In the genomic region with DNA sequence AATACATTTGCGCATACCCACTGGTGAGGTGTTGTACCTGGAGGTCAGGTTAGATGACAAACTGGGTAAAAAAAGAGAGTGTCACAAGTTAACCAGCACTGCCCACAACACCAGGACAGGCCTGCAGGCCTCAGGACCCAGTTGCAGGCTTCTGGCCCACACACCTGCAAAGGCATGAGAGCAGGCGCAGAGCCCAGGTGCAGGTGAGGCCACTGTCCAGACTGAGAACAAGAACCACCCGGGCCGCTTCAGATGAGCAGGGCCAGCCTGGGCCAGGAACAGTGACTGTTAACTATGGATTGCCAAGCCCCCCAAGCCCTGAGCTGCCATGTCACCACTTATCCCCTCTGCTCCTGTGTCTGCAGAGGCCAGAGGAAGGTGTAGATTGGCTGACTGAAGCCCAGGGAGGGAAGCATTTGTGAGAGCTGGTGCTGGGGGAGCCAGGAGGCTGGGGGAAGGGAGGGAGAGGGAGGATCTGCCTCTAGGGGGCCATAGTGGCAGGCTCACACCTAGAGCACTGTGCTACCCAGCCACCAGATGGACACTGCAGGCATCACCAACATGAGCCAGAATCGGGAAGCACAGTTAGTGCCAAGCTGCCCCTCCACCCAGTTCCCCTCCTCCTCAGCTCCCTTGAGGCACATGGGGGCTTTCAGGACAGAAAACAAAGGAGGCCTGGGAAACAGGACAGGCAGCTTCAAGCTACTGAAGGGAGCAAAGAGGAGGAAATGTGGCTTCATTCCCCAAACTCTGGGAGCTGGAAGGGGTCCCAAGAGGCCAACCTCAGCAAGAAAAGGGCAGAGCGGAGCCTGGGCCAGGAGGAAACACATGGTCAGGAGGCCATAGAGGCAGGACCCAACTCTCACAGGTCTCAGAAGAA, we compare ENCODE assay signal across 1 cellular context.
TF ChIP-seq lines count a peak whose summit lies in the region.

No MANE protein-coding gene starts in this region.

TF ChIP-seq in HEK293, 187 proteins besides CTCF, POLR2A, EP300 and RAD21 (continued from another document):
- no peak for TF ChIP-seq ZBTB10 (tag by site-specific recombination; IDR thresholded peaks at IDR 0.05)
TF ChIP-seq in HEK293: peak in this region for 0.
